1 cellular context compared by ENCODE assay signal in the genomic region with DNA sequence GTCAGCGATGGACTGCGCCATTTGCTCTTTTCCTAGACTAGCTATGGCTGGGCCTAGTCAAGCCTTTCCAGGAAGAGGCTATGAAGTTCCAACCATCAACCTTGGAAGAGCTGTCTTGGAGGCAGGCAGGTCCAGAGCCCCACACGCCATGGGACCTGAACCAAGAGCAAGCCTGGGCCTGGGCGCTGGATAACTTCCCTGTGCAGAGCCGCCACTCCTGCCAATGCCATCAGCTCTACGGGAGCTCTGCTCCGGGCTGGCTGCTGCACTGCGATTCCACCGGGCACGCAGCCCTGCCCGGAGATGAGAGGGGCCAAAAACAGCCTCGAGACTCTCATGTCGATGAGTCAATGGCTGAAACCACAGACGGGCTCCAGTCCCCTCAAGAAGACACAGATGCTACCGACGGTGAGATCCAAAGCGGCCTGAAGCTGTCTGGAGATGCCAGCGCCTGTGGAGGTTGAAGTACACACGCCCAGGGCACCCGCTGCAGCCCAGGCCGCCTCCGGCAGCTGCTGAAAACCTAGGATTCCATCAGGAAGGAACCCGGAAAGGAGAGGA.
TF ChIP-seq lines count a peak whose summit lies in the region.

No MANE protein-coding gene starts in this region.

TF ChIP-seq in K562, 482 proteins besides CTCF, POLR2A, EP300 and RAD21 (continued from another document):
- TF ChIP-seq ETV6 (IDR thresholded peaks at IDR 0.05; ENCODE audit: borderline replicate concordance in 1 of 2, low read depth in 2 of 2, low read length in 1 of 2) (no peak), ETV6 (CRISPR knock-in tag; IDR thresholded peaks at IDR 0.05; ENCODE audit: borderline replicate concordance) (no peak), SRF (CRISPR knock-in tag; IDR thresholded peaks at IDR 0.05) (no peak), E2F3 (CRISPR knock-in tag; IDR thresholded peaks at IDR 0.05) (no peak), RB1 (IDR thresholded peaks at IDR 0.05; ENCODE audit: low read depth) (no peak), PRMT5 (CRISPR knock-in tag; IDR thresholded peaks at IDR 0.05) (no peak), POLR2AphosphoS5 (IDR thresholded peaks at IDR 0.05; ENCODE audit: control insufficient read depth, insufficient read depth, low read depth, low read length) (no peak), NCOA2 (IDR thresholded peaks at IDR 0.05; ENCODE audit: partially characterized antibody in 2 of 2) (no peak)
- TF ChIP-seq, protein P1, sequence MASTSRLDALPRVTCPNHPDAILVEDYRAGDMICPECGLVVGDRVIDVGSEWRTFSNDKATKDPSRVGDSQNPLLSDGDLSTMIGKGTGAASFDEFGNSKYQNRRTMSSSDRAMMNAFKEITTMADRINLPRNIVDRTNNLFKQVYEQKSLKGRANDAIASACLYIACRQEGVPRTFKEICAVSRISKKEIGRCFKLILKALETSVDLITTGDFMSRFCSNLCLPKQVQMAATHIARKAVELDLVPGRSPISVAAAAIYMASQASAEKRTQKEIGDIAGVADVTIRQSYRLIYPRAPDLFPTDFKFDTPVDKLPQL (IDR thresholded peaks at IDR 0.05; ENCODE audit: extremely low read depth, insufficient read length) = no peak
- TF ChIP-seq, protein P2, sequence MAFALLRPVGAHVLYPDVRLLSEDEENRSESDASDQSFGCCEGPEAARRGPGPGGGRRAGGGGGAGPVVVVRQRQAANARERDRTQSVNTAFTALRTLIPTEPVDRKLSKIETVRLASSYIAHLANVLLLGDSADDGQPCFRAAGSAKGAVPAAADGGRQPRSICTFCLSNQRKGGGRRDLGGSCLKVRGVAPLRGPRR (CRISPR knock-in tag; IDR thresholded peaks at IDR 0.05) = no peak
